19 cellular contexts compared by ENCODE assay signal in the genomic region with DNA sequence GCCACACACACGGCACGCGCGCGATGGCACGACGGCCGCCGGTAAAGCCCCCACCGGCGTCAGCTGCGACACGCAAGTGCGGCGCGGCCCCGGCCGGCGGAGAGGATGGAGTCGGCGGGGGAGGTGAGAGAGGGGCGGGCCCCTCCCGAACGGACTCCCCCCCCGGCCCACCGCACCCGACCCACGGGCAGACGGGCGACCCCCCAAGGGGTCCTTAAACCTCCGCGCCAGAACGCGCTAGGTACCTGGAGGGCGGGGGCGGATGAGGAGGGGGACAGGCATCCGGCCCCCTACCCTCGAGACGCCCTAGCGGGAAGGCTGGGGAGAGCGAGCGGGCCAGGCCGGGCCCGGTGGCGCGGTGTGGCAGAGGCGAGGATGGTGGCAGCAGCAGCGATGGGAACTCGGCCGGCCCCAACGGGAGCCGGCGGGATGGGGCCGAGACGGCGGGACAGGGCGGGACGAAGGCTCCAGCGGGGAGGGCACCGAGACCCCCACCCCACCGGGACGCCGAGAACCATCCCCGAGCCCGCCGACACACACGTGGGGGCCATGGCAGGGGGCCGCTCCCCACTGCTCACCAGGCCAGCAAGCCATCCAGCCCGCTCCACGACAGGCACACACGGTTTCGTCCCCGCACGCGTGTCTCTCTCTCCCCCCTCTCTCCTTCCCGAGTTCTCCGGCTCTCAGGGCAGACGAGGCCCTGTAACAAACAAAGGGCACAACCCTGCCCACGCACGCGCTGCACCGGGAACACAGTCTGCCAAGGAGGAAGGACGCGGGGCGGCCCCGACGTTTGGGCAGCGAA.
"Had no signal": no experiment of that assay in that cellular context is flagged by ENCODE, and none has a peak within 500 bp of the region (broad histone marks: within the 10 kb centered on the region; RNA-seq: fewer than 3 reads in every experiment).

No MANE protein-coding gene starts in this region.

- H3K4me1 ChIP-seq: pancreas had no signal

- H3K27me3 Mint-ChIP-seq: activated CD8-positive, alpha-beta memory T cell treated with anti-CD3 and anti-CD28 coated beads, Interleukin-2, amount 10 ng/mL, durations not matched to agents 7 days and 5 days had no signal

- ATAC-seq: activated CD8-positive, alpha-beta memory T cell treated with anti-CD3 and anti-CD28 coated beads, Interleukin-2, amount 10 ng/mL, durations not matched to agents 7 days and 5 days; pancreas; stimulated activated naive B cell treated with anti-CD40 and anti-IgM and Interleukin-4, amounts not matched to agents 10 μg/mL and 1 μg/mL and 100 μg/mL, for 72 hours had no signal

- FAIRE-seq: pancreas had no signal

- H3K4me1 Mint-ChIP-seq: activated CD8-positive, alpha-beta memory T cell treated with anti-CD3 and anti-CD28 coated beads, Interleukin-2, amount 10 ng/mL, durations not matched to agents 7 days and 5 days; activated naive CD4-positive, alpha-beta T cell treated with anti-CD3 and anti-CD28 coated beads, Interleukin-2, amount 50 U/mL, for 24 hours; mesothelial cell of epicardium; stimulated activated naive B cell treated with anti-CD40 and anti-IgM and Interleukin-4, amounts not matched to agents 10 μg/mL and 1 μg/mL and 100 μg/mL, for 72 hours had no signal

- H3K27ac Mint-ChIP-seq: activated CD8-positive, alpha-beta memory T cell treated with anti-CD3 and anti-CD28 coated beads, Interleukin-2, amount 10 ng/mL, durations not matched to agents 7 days and 5 days; activated naive CD4-positive, alpha-beta T cell treated with anti-CD3 and anti-CD28 coated beads, Interleukin-2, amount 50 U/mL, for 24 hours; immature natural killer cell; mesothelial cell of epicardium; stimulated activated naive B cell treated with anti-CD40 and anti-IgM and Interleukin-4, amounts not matched to agents 10 μg/mL and 1 μg/mL and 100 μg/mL, for 72 hours had no signal

- H3K4me3 ChIP-seq: lung, pancreas had no signal

- H3K36me3 Mint-ChIP-seq: immature natural killer cell had no signal

- H3K9me3 ChIP-seq: pancreas had no signal

- H3K36me3 ChIP-seq: pancreas had no signal

- H3K4me3 Mint-ChIP-seq: activated CD8-positive, alpha-beta memory T cell treated with anti-CD3 and anti-CD28 coated beads, Interleukin-2, amount 10 ng/mL, durations not matched to agents 7 days and 5 days; activated naive CD4-positive, alpha-beta T cell treated with anti-CD3 and anti-CD28 coated beads, Interleukin-2, amount 50 U/mL, for 24 hours; activated T-cell treated with anti-CD3 and anti-CD28 coated beads, Interleukin-2, amount 50 U/mL, for 4 hours; immature natural killer cell; mesothelial cell of epicardium had no signal

- DNase-seq: activated CD4-positive, alpha-beta T cell treated with anti-CD3 and anti-CD28 coated beads, Interleukin-2, amount 50 U/mL, for 4 hours; activated CD4-positive, CD25-positive, alpha-beta regulatory T cell treated with anti-CD3 and anti-CD28 coated beads, Interleukin-2, amount 50 U/mL, for 72 hours; activated CD8-positive, alpha-beta memory T cell treated with anti-CD3 and anti-CD28 coated beads, Interleukin-2, amount 10 ng/mL, durations not matched to agents 7 days and 5 days; activated effector memory CD4-positive, alpha-beta T cell treated with anti-CD3 and anti-CD28 coated beads, Interleukin-2, amount 50 U/mL, for 16 hours; activated T-cell treated with anti-CD3 and anti-CD28 coated beads, Interleukin-2, amount 50 U/mL, for 4 hours; cerebellar nuclear complex; effector CD8-positive, alpha-beta T cell; foreskin melanocyte; immature natural killer cell; stimulated activated CD4-positive, alpha-beta T cell treated with anti-CD3 and anti-CD28 coated beads, Interleukin-12 subunit alpha, Interleukin-12 subunit beta, amount 100 ng/mL, for 4 hours; stimulated activated CD4-positive, alpha-beta T cell treated with anti-CD3 and anti-CD28 coated beads, Interleukin-2, amount 100 ng/mL, for 24 hours; stimulated activated naive B cell treated with anti-CD40 and anti-IgM and Interleukin-4, amounts not matched to agents 10 μg/mL and 1 μg/mL and 100 μg/mL, for 72 hours; substantia nigra; T1000; trophoblast cell had no signal

- H3K27ac ChIP-seq: pancreas had no signal
